ENCODE assay signal across 16 cellular contexts in the genomic region with DNA sequence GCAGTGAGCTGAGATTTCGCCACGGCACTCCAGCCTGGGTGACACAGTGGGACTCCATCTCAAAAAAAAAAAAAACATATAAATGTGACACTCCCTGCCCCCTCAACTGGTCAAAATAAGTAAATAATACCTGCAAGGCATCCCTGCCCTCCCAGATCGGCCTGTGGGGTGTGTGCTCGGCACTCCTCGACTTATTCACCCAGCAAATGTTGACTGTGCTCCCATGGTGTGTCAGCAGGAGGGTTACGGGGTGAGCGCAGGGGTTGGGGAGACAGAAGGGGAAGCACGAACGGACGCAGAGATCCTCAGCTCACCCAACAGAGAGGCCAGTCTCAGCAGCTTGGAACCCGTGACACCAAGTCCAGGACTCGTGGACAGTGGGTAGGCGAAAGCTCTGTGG. TPM values are rescaled to one million over a fixed set of nuclear protein-coding genes. Genes with fewer than 3 reads are reported as not detected.
DNase-seq lines count a peak whose midpoint lies in the region; ATAC-seq and TF ChIP-seq lines count a peak whose summit lies in the region.
"Had no signal": no experiment of that assay in that cellular context is flagged by ENCODE, and none has a peak within 500 bp of the region (broad histone marks: within the 10 kb centered on the region; RNA-seq: fewer than 3 reads in every experiment).

No MANE protein-coding gene starts in this region.

- H3K4me2 ChIP-seq in mammary epithelial cell (ENCODE audit: insufficient read depth, low read depth, low read length), result no peak overlapping the region

- H3K9me3 ChIP-seq in mammary epithelial cell (replicated peaks; ENCODE audit: insufficient read depth, low read length), result no peaks in the 10 kb centered on the region
- H3K9me3 ChIP-seq: ovary, sigmoid colon had no signal

- in situ Hi-C loops in mammary epithelial cell (cut with MboI; ENCODE audit: low sequenced_read_pairs in 2 of 2), result no loop called here

- H3K27ac Mint-ChIP-seq in MCF 10A (ENCODE audit: low read depth, unreplicated experiment) (no peak overlapping the region), activated B cell treated with CpG ODN at 0.5 μM for 24 hours (no peak overlapping the region), immature natural killer cell (no peak overlapping the region)

- intact Hi-C loops in MCF 10A (cut with micrococcal nuclease), result no loop called here
- intact Hi-C loops in mammary epithelial cell (cut with micrococcal nuclease), result no loop called here
- intact Hi-C loops in activated B cell treated with CpG ODN at 0.5 μM for 24 hours (cut with micrococcal nuclease), result loop anchor here (10.0 kb wide), 2 partner anchors 235 to 545 kb away; partner anchors contain the start of gene TUBGCP6

- H3K9me3 Mint-ChIP-seq in MCF 10A (ENCODE audit: unreplicated experiment) (no peaks in the 10 kb centered on the region), activated B cell treated with CpG ODN at 0.5 μM for 24 hours (no peaks in the 10 kb centered on the region), immature natural killer cell (no peaks in the 10 kb centered on the region)

- POLR2A ChIA-PET in MCF 10A (lab: Yijun Ruan, JAX), result interaction anchor here (0.7 to 1.0 kb wide), 2 partner anchors 38 to 103 kb away, joined by 3 read pairs; no protein-coding TSS in a partner anchor
- POLR2A ChIA-PET in activated B cell treated with CpG ODN at 0.5 μM for 24 hours (lab: Charles Lee), result interaction anchor here (2.0 to 2.7 kb wide), 2 partner anchors 10 to 28 kb away, joined by 5 to 13 read pairs; partner anchors contain the start of genes LMF2 and NCAPH2

- no peaks in the 10 kb centered on the region for H3K27me3 ChIP-seq in mammary epithelial cell (ENCODE audit: insufficient read depth, low read length)

- ATAC-seq in activated B cell treated with CpG ODN at 0.5 μM for 24 hours (ENCODE audit: low read depth) (no peak), GM21447 (IDR thresholded peaks at IDR 0.05; ENCODE audit: unreplicated experiment) (no peak)
- ATAC-seq: activated CD4-positive, CD25-positive, alpha-beta regulatory T cell treated with anti-CD3 and anti-CD28 coated beads, Interleukin-2, amount 50 U/mL, for 24 hours had no signal

- peaks cover 12% of the 10 kb centered on the region for H3K4me1 Mint-ChIP-seq in MCF 10A (ENCODE audit: insufficient read depth, unreplicated experiment)
- H3K4me1 Mint-ChIP-seq in activated B cell treated with CpG ODN at 0.5 μM for 24 hours, result peaks cover 15% of the 10 kb centered on the region
- H3K4me1 Mint-ChIP-seq in immature natural killer cell, result peaks cover 4 to 12% of the 10 kb centered on the region in 2 donors

- DNase-seq in MCF 10A (ENCODE audit: unreplicated experiment) (no peak), mammary epithelial cell (no peak), activated B cell treated with CpG ODN at 0.5 μM for 24 hours (no peak), immature natural killer cell (no peak), NCI-H2196 (lab: John Stamatoyannopoulos, UW; ENCODE audit: unreplicated experiment) (no peak), NCI-H1105 treated with DMSO at 0.1 percent for 48 hours (lab: John Stamatoyannopoulos, UW) (no peak)
- DNase-seq: amygdala; foreskin fibroblast; kidney glomerular epithelial cell; NCI-H146; NCI-H446; ovary; sigmoid colon; stimulated activated CD4-positive, alpha-beta T cell treated with anti-CD3 and anti-CD28 coated beads, Interleukin-1b, Interleukin-23, amount 100 ng/mL, for 48 hours had no signal

- dilution Hi-C loops in mammary epithelial cell (cut with HindIII; ENCODE audit: low sequenced_read_pairs), result loop anchor here (10.0 kb wide), 1 partner anchor 285 kb away; no protein-coding TSS in a partner anchor

- BruUV-seq in MCF 10A (replicated peaks; lab: Mats Ljungman, UMichigan), result no TSS peak
- no TSS peak for BruUV-seq in mammary epithelial cell (replicated peaks; lab: Mats Ljungman, UMichigan)

- no peaks in the 10 kb centered on the region for H3K36me3 ChIP-seq in mammary epithelial cell (ENCODE audit: insufficient read depth, low read length)
- H3K36me3 ChIP-seq: ovary, sigmoid colon had no signal

- H3K4me1 ChIP-seq in mammary epithelial cell (ENCODE audit: insufficient read depth, low read length), result peaks cover 18% of the 10 kb centered on the region

- 88% methylated on average over 11 of the region's 13 CpGs for WGBS in mammary epithelial cell (ENCODE audit: low coverage, missing lambda C conversion rate)

- H3K9ac ChIP-seq in mammary epithelial cell (ENCODE audit: insufficient read depth, low read length), result no peak overlapping the region

- peaks cover under 1% of the 10 kb centered on the region for H3K79me2 ChIP-seq in mammary epithelial cell (ENCODE audit: insufficient read depth, low read length)

- CTCF ChIA-PET in MCF 10A (lab: Yijun Ruan, JAX), result interaction anchor here (0.6 kb wide), 1 partner anchor 210 kb away, joined by 4 read pairs; no protein-coding TSS in a partner anchor
- CTCF ChIA-PET in mammary epithelial cell (lab: Charles Lee; ENCODE audit: low non-redundant PET), result interaction anchor here (0.6 kb wide), 1 partner anchor 141 kb away, joined by 3 read pairs; no protein-coding TSS in a partner anchor
- CTCF ChIA-PET in activated B cell treated with CpG ODN at 0.5 μM for 24 hours (lab: Charles Lee), result no interaction called here

- H3K27me3 Mint-ChIP-seq in MCF 10A (ENCODE audit: insufficient read depth, unreplicated experiment), result no peaks in the 10 kb centered on the region
- no peaks in the 10 kb centered on the region for H3K27me3 Mint-ChIP-seq in activated B cell treated with CpG ODN at 0.5 μM for 24 hours
- H3K27me3 Mint-ChIP-seq in immature natural killer cell (ENCODE audit: low read depth in 3 of 3), result peaks cover 0 to 16% (median 7%) of the 10 kb centered on the region in 3 donors

- TF ChIP-seq CTCF in MCF 10A (IDR thresholded peaks at IDR 0.05; ENCODE audit: unreplicated experiment), result no peak
- TF ChIP-seq CTCF in mammary epithelial cell (conservative IDR thresholded peaks at IDR 0.05 in 1 of 2, IDR thresholded peaks at IDR 0.05 in 1 of 2; ENCODE audit: extremely low read depth in 1 of 2, insufficient read depth in 1 of 2, low read depth in 1 of 2, low read length in 2 of 2), result no peak
- no peak for TF ChIP-seq CTCF in activated B cell treated with CpG ODN at 0.5 μM for 24 hours (IDR thresholded peaks at IDR 0.05)

- no peak overlapping the region for H3K4me3 ChIP-seq in mammary epithelial cell (replicated peaks in 1 of 3; ENCODE audit: insufficient read depth in 1 of 3, low read depth in 2 of 3, low read length in 3 of 3)
- H3K4me3 ChIP-seq: ovary, sigmoid colon had no signal

- no peak overlapping the region for H2AFZ ChIP-seq in mammary epithelial cell (ENCODE audit: low read depth, low read length)

- H3K36me3 Mint-ChIP-seq in MCF 10A (ENCODE audit: insufficient read depth, unreplicated experiment) (no peaks in the 10 kb centered on the region), activated B cell treated with CpG ODN at 0.5 μM for 24 hours (ENCODE audit: low read depth) (no peaks in the 10 kb centered on the region), immature natural killer cell (no peaks in the 10 kb centered on the region)

- H4K20me1 ChIP-seq in mammary epithelial cell (ENCODE audit: insufficient read depth, low read length), result no peaks in the 10 kb centered on the region

- H3K4me3 Mint-ChIP-seq in MCF 10A (ENCODE audit: unreplicated experiment) (peak overlapping the region; percentile 50), activated B cell treated with CpG ODN at 0.5 μM for 24 hours (peak overlapping the region; percentile 66), immature natural killer cell (peak overlapping the region; percentile 30 to 75 (median 69))

- H3K27ac ChIP-seq in mammary epithelial cell (ENCODE audit: insufficient read depth, low read depth, low read length), result no peak overlapping the region
- H3K27ac ChIP-seq: ovary, sigmoid colon had no signal

RNA-seq across cellular contexts. Expression of gene ADM2, which starts 1.7 kb away (rescaled TPM):
- total RNA-seq in MCF 10A (2022) (35.4 and 39.7 TPM in 2 replicates), mammary epithelial cell (10 to 100 TPM; 21.2 to 30.9 TPM), activated B cell treated with CpG ODN at 0.5 μM for 24 hours (5.1 and 5.2 TPM in 2 replicates)
- polyA plus RNA-seq in mammary epithelial cell (1.7 TPM), immature natural killer cell (under 1 TPM in 1 of 3 donors, not detected in 2; 0.38 TPM)
- 1.1 TPM for polyA minus RNA-seq in mammary epithelial cell
- total RNA-seq: sigmoid colon had no signal

RNA-seq across cellular contexts. Expression of gene SBF1, which starts 4.9 kb away (rescaled TPM):
- 82.1 and 106 TPM in 2 replicates for total RNA-seq in MCF 10A (2022)
- total RNA-seq in mammary epithelial cell, result 10 to 100 TPM; 79.0 to 84.5 TPM
- polyA plus RNA-seq in mammary epithelial cell, result 37.4 TPM
- 98.1 TPM for polyA minus RNA-seq in mammary epithelial cell
- total RNA-seq in activated B cell treated with CpG ODN at 0.5 μM for 24 hours, result 114 and 144 TPM in 2 replicates
- 10 to 100 TPM; 12.1 to 42.8 (median 14.2) TPM for polyA plus RNA-seq in immature natural killer cell

RNA-seq across cellular contexts. Expression of gene MIOX, which starts 7.0 kb away (rescaled TPM):
- total RNA-seq in MCF 10A (2022) (0.63 and 1.6 TPM in 2 replicates), mammary epithelial cell (not detected), activated B cell treated with CpG ODN at 0.5 μM for 24 hours (0.15 and 0.22 TPM in 2 replicates)
- polyA plus RNA-seq in mammary epithelial cell (not detected), immature natural killer cell (not detected)
- not detected for polyA minus RNA-seq in mammary epithelial cell
- total RNA-seq: sigmoid colon had no signal
- polyA plus RNA-seq: ovary had no signal

RNA-seq across cellular contexts. Expression of gene LMF2, which starts 27.8 kb away (rescaled TPM):
- total RNA-seq in MCF 10A (2022) (49.4 and 50.9 TPM in 2 replicates), mammary epithelial cell (10 to 100 TPM; 47.8 to 84.8 TPM), activated B cell treated with CpG ODN at 0.5 μM for 24 hours (76.6 and 81.0 TPM in 2 replicates)
- polyA plus RNA-seq in mammary epithelial cell (50.3 TPM), immature natural killer cell (10 to 100 TPM; 16.3 to 40.4 (median 20.1) TPM)
- polyA minus RNA-seq in mammary epithelial cell, result 9.1 TPM

RNA-seq across cellular contexts. Expression of gene NCAPH2, which starts 28.3 kb away (rescaled TPM):
- total RNA-seq in MCF 10A (2022), result 31.6 and 39.8 TPM in 2 replicates
- total RNA-seq in mammary epithelial cell, result 10 to 100 TPM; 18.2 to 41.0 TPM
- 33.3 TPM for polyA plus RNA-seq in mammary epithelial cell
- 56.4 TPM for polyA minus RNA-seq in mammary epithelial cell
- total RNA-seq in activated B cell treated with CpG ODN at 0.5 μM for 24 hours, result 63.9 and 68.2 TPM in 2 replicates
- polyA plus RNA-seq in immature natural killer cell, result 10 to 100 TPM; 41.8 to 46.7 (median 46.5) TPM
